Comparison of ENCODE assay signal across 32 cellular contexts in the genomic region with DNA sequence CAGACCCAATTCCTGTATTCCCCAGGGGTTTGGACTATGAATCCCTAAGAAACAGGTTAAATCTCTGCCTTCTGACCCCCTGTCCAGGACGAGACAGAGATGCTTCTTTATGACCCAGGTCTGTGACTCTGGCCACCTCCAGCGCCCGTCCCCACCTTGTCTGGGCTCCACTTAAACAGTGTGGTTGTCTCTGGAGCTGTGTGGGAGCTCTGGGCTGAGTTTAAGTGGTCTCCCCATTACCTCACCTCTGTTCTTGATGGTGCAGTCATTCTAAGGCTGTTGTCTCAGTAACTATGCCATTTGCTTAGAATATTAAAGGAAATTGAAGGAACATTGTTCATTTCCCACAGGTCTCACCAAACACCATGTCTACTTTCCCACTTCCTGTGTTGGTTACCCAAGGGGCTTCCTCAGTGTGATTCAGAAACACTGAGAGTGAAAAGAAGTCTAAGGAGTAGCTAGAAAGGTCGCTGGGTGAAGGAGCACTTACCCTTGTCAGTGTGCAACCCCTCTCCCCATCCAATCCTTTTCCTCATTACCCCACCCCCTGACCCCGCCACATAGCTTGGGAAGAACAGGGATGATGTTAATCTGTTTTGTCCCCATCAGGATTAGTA.
DNase-seq lines count a peak whose midpoint lies in the region; ATAC-seq, FAIRE-seq and TF ChIP-seq lines count a peak whose summit lies in the region.
"Had no signal": no experiment of that assay in that cellular context is flagged by ENCODE, and none has a peak within 500 bp of the region (broad histone marks: within the 10 kb centered on the region; RNA-seq: fewer than 3 reads in every experiment).

No MANE protein-coding gene starts in this region.

- peak overlapping the region; percentile 52 for H3K27ac Mint-ChIP-seq in activated naive CD8-positive, alpha-beta T cell
- no peak overlapping the region for H3K27ac Mint-ChIP-seq in activated naive CD8-positive, alpha-beta T cell treated with anti-CD3 and anti-CD28 coated beads for 36 hours
- peak overlapping the region in 1 of 2 donors; percentile 84 for H3K27ac Mint-ChIP-seq in effector memory CD8-positive, alpha-beta T cell
- H3K27ac Mint-ChIP-seq: activated CD4-positive, alpha-beta memory T cell treated with anti-CD3 and anti-CD28 coated beads for 36 hours; GM23338; HFFc6; mesothelial cell of epicardium; type B pancreatic cell had no signal

- DNase-seq in activated naive CD8-positive, alpha-beta T cell treated with anti-CD3 and anti-CD28 coated beads for 36 hours: no peak
- no peak for DNase-seq in Karpas-422
- DNase-seq in effector memory CD8-positive, alpha-beta T cell: no peak
- DNase-seq in D721Med (ENCODE audit: insufficient read length, low spot score): no peak
- DNase-seq in SIG-M5 treated with dmso at 0.1 percent for 504 hours (lab: John Stamatoyannopoulos, UW; ENCODE audit: unreplicated experiment): no peak
- DNase-seq in right cardiac atrium: no peak
- DNase-seq: activated CD4-positive, alpha-beta memory T cell treated with anti-CD3 and anti-CD28 coated beads for 36 hours; EL; foreskin fibroblast; heart left ventricle; HFFc6; kidney; naive B cell; NCI-H1048; NCI-H187; NCI-H2171; NCI-H524; NK-92 treated with Interleukin-12 subunit alpha and Interleukin-12 subunit beta, amount 100 ng/mL, for 24 hours; PC-3; substantia nigra; T1000 had no signal

- no peaks in the 10 kb centered on the region for H3K9me2 ChIP-seq in Karpas-422 (replicated peaks; ENCODE audit: insufficient read depth, low read length)

- peaks cover 8% of the 10 kb centered on the region for H3K36me3 Mint-ChIP-seq in activated naive CD8-positive, alpha-beta T cell
- H3K36me3 Mint-ChIP-seq in activated naive CD8-positive, alpha-beta T cell treated with anti-CD3 and anti-CD28 coated beads for 36 hours: peaks cover 8% of the 10 kb centered on the region
- peaks cover 9% of the 10 kb centered on the region for H3K36me3 Mint-ChIP-seq in effector memory CD8-positive, alpha-beta T cell (ENCODE audit: insufficient read depth)
- H3K36me3 Mint-ChIP-seq: activated naive CD4-positive, alpha-beta T cell treated with anti-CD3 and anti-CD28 coated beads, Interleukin-2, amount 50 U/mL, for 72 hours; mesothelial cell of epicardium; naive B cell; type B pancreatic cell had no signal

- intact Hi-C loops in right cardiac atrium (cut with DNase I): no loop called here

- peaks cover 27% of the 10 kb centered on the region for H3K4me1 Mint-ChIP-seq in activated naive CD8-positive, alpha-beta T cell (ENCODE audit: low read depth)
- peaks cover 32% of the 10 kb centered on the region for H3K4me1 Mint-ChIP-seq in activated naive CD8-positive, alpha-beta T cell treated with anti-CD3 and anti-CD28 coated beads for 36 hours
- H3K4me1 Mint-ChIP-seq in effector memory CD8-positive, alpha-beta T cell (ENCODE audit: low read depth in 2 of 2): peaks cover 17% of the 10 kb centered on the region in 2 donors
- H3K4me1 Mint-ChIP-seq: GM23338, mesothelial cell of epicardium, naive B cell had no signal

- no peak overlapping the region for H3K27ac ChIP-seq in Karpas-422 (ENCODE audit: low read length)
- no peak overlapping the region for H3K27ac ChIP-seq in right cardiac atrium (ENCODE audit: low read length)
- H3K27ac ChIP-seq: coronary artery, heart left ventricle had no signal

- H3K4me3 ChIP-seq in Karpas-422 (ENCODE audit: low read length) (no peak overlapping the region), right cardiac atrium (ENCODE audit: low read length) (no peak overlapping the region)
- H3K4me3 ChIP-seq: coronary artery, GM23338, heart left ventricle had no signal

- ATAC-seq in effector memory CD8-positive, alpha-beta T cell (replicated peaks): peak; percentile 32
- ATAC-seq in right cardiac atrium: no peak
- ATAC-seq: esophagus mucosa, GM23338, heart left ventricle, HepG2, PC-3, SK-N-SH treated with all-trans-retinoic acid at 6 μM for 48 hours had no signal

- FAIRE-seq in D721Med (lab: Jason Lieb, UNC): no peak
- FAIRE-seq: astrocyte, GM12892, HepG2, kidney had no signal

- H3K9me3 Mint-ChIP-seq in activated naive CD8-positive, alpha-beta T cell (ENCODE audit: low read depth): no peaks in the 10 kb centered on the region
- no peaks in the 10 kb centered on the region for H3K9me3 Mint-ChIP-seq in activated naive CD8-positive, alpha-beta T cell treated with anti-CD3 and anti-CD28 coated beads for 36 hours
- H3K9me3 Mint-ChIP-seq in effector memory CD8-positive, alpha-beta T cell: no peaks in the 10 kb centered on the region
- H3K9me3 Mint-ChIP-seq: activated CD4-positive, alpha-beta memory T cell treated with anti-CD3 and anti-CD28 coated beads for 36 hours; activated naive CD4-positive, alpha-beta T cell treated with anti-CD3 and anti-CD28 coated beads, Interleukin-2, amount 50 U/mL, for 72 hours; GM23338; HFFc6; naive B cell; type B pancreatic cell had no signal

- H3K27me3 ChIP-seq in Karpas-422 (ENCODE audit: low read length) (no peaks in the 10 kb centered on the region), right cardiac atrium (ENCODE audit: control insufficient read depth, insufficient read depth) (no peaks in the 10 kb centered on the region)
- H3K27me3 ChIP-seq: heart left ventricle had no signal

- no peak overlapping the region for H3K9ac ChIP-seq in Karpas-422 (ENCODE audit: low read length)

- H2AFZ ChIP-seq in Karpas-422 (ENCODE audit: low read length): peak overlapping the region; percentile 48; the same call in 1 of the 2 replicates
- H2AFZ ChIP-seq: GM23338 had no signal

- 77% methylated on average over 5 of the region's 5 CpGs for WGBS in right cardiac atrium

- no peaks in the 10 kb centered on the region for H4K20me1 ChIP-seq in Karpas-422 (ENCODE audit: insufficient read depth, low read depth, low read length)

- no peak overlapping the region for H3K4me2 ChIP-seq in Karpas-422 (ENCODE audit: low read depth, low read length, poor library complexity, severe bottlenecking)
- H3K4me2 ChIP-seq: GM23338 had no signal

- peaks cover 34% of the 10 kb centered on the region for H3K4me1 ChIP-seq in Karpas-422 (ENCODE audit: low read length)
- H3K4me1 ChIP-seq in right cardiac atrium (ENCODE audit: control insufficient read depth, insufficient read depth, low read length): no peaks in the 10 kb centered on the region

- no peak for TF ChIP-seq CTCF in D721Med (IDR thresholded peaks at IDR 0.05; ENCODE audit: insufficient read depth, missing control alignments)

- no peak overlapping the region for H3K4me3 Mint-ChIP-seq in activated naive CD8-positive, alpha-beta T cell
- no peak overlapping the region for H3K4me3 Mint-ChIP-seq in activated naive CD8-positive, alpha-beta T cell treated with anti-CD3 and anti-CD28 coated beads for 36 hours
- H3K4me3 Mint-ChIP-seq in effector memory CD8-positive, alpha-beta T cell: peak overlapping the region; percentile 2 to 54
- H3K4me3 Mint-ChIP-seq: activated CD4-positive, alpha-beta memory T cell treated with anti-CD3 and anti-CD28 coated beads for 36 hours; GM23338; HFFc6; mesothelial cell of epicardium; naive B cell; type B pancreatic cell had no signal

- no peaks in the 10 kb centered on the region for H3K27me3 Mint-ChIP-seq in activated naive CD8-positive, alpha-beta T cell
- no peaks in the 10 kb centered on the region for H3K27me3 Mint-ChIP-seq in activated naive CD8-positive, alpha-beta T cell treated with anti-CD3 and anti-CD28 coated beads for 36 hours
- no peaks in the 10 kb centered on the region for H3K27me3 Mint-ChIP-seq in effector memory CD8-positive, alpha-beta T cell
- H3K27me3 Mint-ChIP-seq: activated CD4-positive, alpha-beta memory T cell treated with anti-CD3 and anti-CD28 coated beads for 36 hours had no signal

- H3K9me3 ChIP-seq in Karpas-422 (ENCODE audit: low read length) (no peaks in the 10 kb centered on the region), right cardiac atrium (ENCODE audit: control insufficient read depth, low read length) (no peaks in the 10 kb centered on the region)

- H3K36me3 ChIP-seq in Karpas-422 (ENCODE audit: insufficient read depth, low read length): no peaks in the 10 kb centered on the region

- H3K79me2 ChIP-seq in Karpas-422 (ENCODE audit: low read length): no peaks in the 10 kb centered on the region

Comparison
In these comparisons a context has a peak if more than half of its experiments do, and no peak if none do; other contexts are left out.
1. H3K4me3 Mint-ChIP-seq: peak in effector memory CD8-positive, alpha-beta T cell (2 of 2); none in activated naive CD8-positive, alpha-beta T cell (single experiment) and activated naive CD8-positive, alpha-beta T cell treated with anti-CD3 and anti-CD28 coated beads for 36 hours (single experiment).